Comparison of ENCODE assay signal across 14 cellular contexts in genomic region chr12:118326971-118327370, GRCh38. TPM values are rescaled to one million over a fixed set of nuclear protein-coding genes. Genes with fewer than 3 reads are reported as not detected.
DNase-seq lines count a peak whose midpoint lies in the region; ATAC-seq and TF ChIP-seq lines count a peak whose summit lies in the region.
"Had no signal": no experiment of that assay in that cellular context is flagged by ENCODE, and none has a peak within 500 bp of the region (broad histone marks: within the 10 kb centered on the region; RNA-seq: fewer than 3 reads in every experiment).

No MANE protein-coding gene starts in this region.

- no peaks in the 10 kb centered on the region for H3K9me3 ChIP-seq in GM23248 (ENCODE audit: low read depth)
- no peaks in the 10 kb centered on the region for H3K9me3 ChIP-seq in SK-N-MC (ENCODE audit: low read depth, low read length)
- H3K9me3 ChIP-seq: SJCRH30 had no signal

- no peaks in the 10 kb centered on the region for H4K20me1 ChIP-seq in GM23248 (ENCODE audit: insufficient read depth)

- DNase-seq in GM23248: peak; percentile 39
- peak; percentile 82 for DNase-seq in SK-N-MC (ENCODE audit: low read depth, low spot score)
- peak; percentile 21 for DNase-seq in fibroblast of gingiva (ENCODE audit: low read depth)
- DNase-seq in osteocyte (ENCODE audit: extremely low spot score, unreplicated experiment): no peak
- no peak for DNase-seq in GM19240 (ENCODE audit: insufficient read length, low spot score)
- no peak for DNase-seq in HPDE6-E6E7 (ENCODE audit: extremely low spot score)
- no peak for DNase-seq in stimulated activated CD4-positive, alpha-beta T cell treated with anti-CD3 and anti-CD28 coated beads, Interleukin-2, amount 100 ng/mL, for 48 hours
- DNase-seq: CD4-positive, alpha-beta memory T cell; DMS79; NCI-H1930; NCI-H69; SJCRH30 had no signal

- H3K27ac ChIP-seq in GM23248 (no peak overlapping the region), SK-N-MC (peak overlapping the region; percentile 84)
- H3K27ac ChIP-seq: RWPE1, SJCRH30 had no signal

- peaks cover 15% of the 10 kb centered on the region for H3K4me1 ChIP-seq in GM23248 (ENCODE audit: insufficient read depth)
- H3K4me1 ChIP-seq: SJCRH30 had no signal

- no peaks in the 10 kb centered on the region for H3K9me3 Mint-ChIP-seq in osteocyte (ENCODE audit: unreplicated experiment)
- H3K9me3 Mint-ChIP-seq: CD4-positive, alpha-beta memory T cell had no signal

- H3K36me3 ChIP-seq in GM23248 (ENCODE audit: low read depth) (peaks cover 7% of the 10 kb centered on the region; the same call in 1 of the 2 replicates), SK-N-MC (ENCODE audit: insufficient read depth, low read length) (no peaks in the 10 kb centered on the region)
- H3K36me3 ChIP-seq: SJCRH30 had no signal

- no peak for TF ChIP-seq CTCF in osteocyte (IDR thresholded peaks at IDR 0.05)

- peaks cover 89% of the 10 kb centered on the region for H3K79me2 ChIP-seq in GM23248 (ENCODE audit: insufficient read depth)

- H3F3A ChIP-seq in GM23248 (ENCODE audit: insufficient read depth): 0 out of 2 replicates have a peak, but pooled peaks cover 11% of the 10 kb centered on the region

- H3K4me2 ChIP-seq in GM23248 (ENCODE audit: unreplicated experiment): peak overlapping the region; percentile 20

- H3K4me1 Mint-ChIP-seq in osteocyte (ENCODE audit: unreplicated experiment): peaks cover 48% of the 10 kb centered on the region

- H3K4me3 Mint-ChIP-seq in osteocyte (ENCODE audit: unreplicated experiment): no peak overlapping the region
- H3K4me3 Mint-ChIP-seq: CD4-positive, alpha-beta memory T cell had no signal

- H3K9ac ChIP-seq in GM23248 (no peak overlapping the region), SK-N-MC (ENCODE audit: insufficient read length) (no peak overlapping the region)

- no peak overlapping the region for H2AFZ ChIP-seq in GM23248

- no peak for ATAC-seq in GM18502 (IDR thresholded peaks at IDR 0.05; ENCODE audit: poor library complexity, unreplicated experiment)

- H3K27ac Mint-ChIP-seq in osteocyte (ENCODE audit: unreplicated experiment): peak overlapping the region; percentile 76
- H3K27ac Mint-ChIP-seq: CD4-positive, alpha-beta memory T cell had no signal

- H3K9me2 ChIP-seq in GM23248 (ENCODE audit: insufficient read depth): no peaks in the 10 kb centered on the region

- H3K36me3 Mint-ChIP-seq in osteocyte (ENCODE audit: unreplicated experiment): peaks cover 2% of the 10 kb centered on the region

- H3K4me3 ChIP-seq in GM23248 (no peak overlapping the region), SK-N-MC (peak overlapping the region; percentile 42; the same call in 1 of the 2 replicates)
- H3K4me3 ChIP-seq: SJCRH30 had no signal

- H3K27me3 ChIP-seq in GM23248 (replicated peaks; ENCODE audit: insufficient read depth): no peaks in the 10 kb centered on the region
- H3K27me3 ChIP-seq: SJCRH30 had no signal

- in situ Hi-C loops in GM23248 (cut with MboI): no loop called here

- no peaks in the 10 kb centered on the region for H3K27me3 Mint-ChIP-seq in osteocyte (ENCODE audit: unreplicated experiment)
- H3K27me3 Mint-ChIP-seq: CD4-positive, alpha-beta memory T cell had no signal

RNA-seq across cellular contexts. Expression of gene TAOK3, which starts 45.7 kb away (rescaled TPM):
- 17.8 and 30.0 TPM in 2 replicates for total RNA-seq in GM23248 (2014; rRNA removed; shearing (Covaris generic))
- 49.8 TPM in 2 replicates for polyA plus RNA-seq in GM23248 (2016; fragmentation: Nextera tagmentation; extraction: Ambion mirVana)
- 26.6 and 28.6 TPM in 2 replicates for total RNA-seq in osteocyte

RNA-seq across cellular contexts. Expression of gene SUDS3, which starts 49.4 kb away (rescaled TPM):
- 27.1 and 42.7 TPM in 2 replicates for total RNA-seq in GM23248 (2014; rRNA removed; shearing (Covaris generic))
- 17.2 and 17.6 TPM in 2 replicates for polyA plus RNA-seq in GM23248 (2016; fragmentation: Nextera tagmentation; extraction: Ambion mirVana)
- 33.5 and 35.1 TPM in 2 replicates for total RNA-seq in osteocyte

Comparison
In these comparisons a context has a peak if more than half of its experiments do, and no peak if none do; other contexts are left out.
1. DNase-seq: peak in GM23248 (single experiment), SK-N-MC (single experiment) and fibroblast of gingiva (single experiment); none in osteocyte (single experiment), GM19240 (single experiment), HPDE6-E6E7 (single experiment) and stimulated activated CD4-positive, alpha-beta T cell treated with anti-CD3 and anti-CD28 coated beads, Interleukin-2, amount 100 ng/mL, for 48 hours (0 of 2).